8 cellular contexts compared by ENCODE assay signal in genomic region chr10:67884313-67884841, GRCh38. TPM values are rescaled to one million over a fixed set of nuclear protein-coding genes. Genes with fewer than 3 reads are reported as not detected.
DNase-seq lines count a peak whose midpoint lies in the region; ATAC-seq and TF ChIP-seq lines count a peak whose summit lies in the region.

Gene SIRT1, plus strand, starts transcription at chr10:67884656. Its CDS starts 66 bp downstream, at chr10:67884722.

- H3K36me3 ChIP-seq in CD4-positive, CD25-positive, alpha-beta regulatory T cell (ENCODE audit: control insufficient read depth, insufficient read depth, low read length): peaks cover 24% of the 10 kb centered on the region
- peaks cover 0 to 9% (median 5%) of the 10 kb centered on the region in 4 donors for H3K36me3 ChIP-seq in liver (ENCODE audit: control insufficient read depth in 4 of 4, insufficient read depth in 3 of 4, low read depth in 1 of 4, low read length in 3 of 4)

- H3K36me3 Mint-ChIP-seq in CD4-positive, CD25-positive, alpha-beta regulatory T cell: peaks cover 20% of the 10 kb centered on the region

- peak within 1 kb of the TSS; percentile 94 to 99 (median 97) for H3K4me3 Mint-ChIP-seq in CD4-positive, CD25-positive, alpha-beta regulatory T cell

- ATAC-seq in CD4-positive, CD25-positive, alpha-beta regulatory T cell (ENCODE audit: low read depth in 2 of 2): peak; percentile 80 to 81
- ATAC-seq in GM19397 (IDR thresholded peaks at IDR 0.05; ENCODE audit: unreplicated experiment) (peak; percentile 88), HG03565 (IDR thresholded peaks at IDR 0.05; ENCODE audit: unreplicated experiment) (peak; percentile 83)

- peak within 1 kb of the TSS; percentile 100 for H3K4me3 ChIP-seq in CD4-positive, CD25-positive, alpha-beta regulatory T cell (ENCODE audit: low read depth, low read length)
- H3K4me3 ChIP-seq in liver (ENCODE audit: low read depth in 1 of 3, low read length in 3 of 3): peak within 1 kb of the TSS; percentile 77 to 99 (median 87)

- H3K27me3 ChIP-seq in CD4-positive, CD25-positive, alpha-beta regulatory T cell (ENCODE audit: control insufficient read depth, insufficient read depth, low read length): no peaks in the 10 kb centered on the region
- H3K27me3 ChIP-seq in liver (ENCODE audit: control insufficient read depth in 4 of 4, insufficient read depth in 4 of 4, low read length in 3 of 4): no peaks in the 10 kb centered on the region

- H3K27ac ChIP-seq in CD4-positive, CD25-positive, alpha-beta regulatory T cell (ENCODE audit: insufficient read depth, low read length, poor library complexity, severe bottlenecking): peak within 1 kb of the TSS; percentile 78
- H3K27ac ChIP-seq in liver (ENCODE audit: low read depth in 1 of 2, low read length in 2 of 2): peak within 1 kb of the TSS; percentile 90

- H3K9me3 Mint-ChIP-seq in CD4-positive, CD25-positive, alpha-beta regulatory T cell: peaks cover 0 to 2% (median 0%) of the 10 kb centered on the region in 7 donors

- H3K4me1 ChIP-seq in CD4-positive, CD25-positive, alpha-beta regulatory T cell (ENCODE audit: control insufficient read depth, insufficient read depth, low read length, poor library complexity, severe bottlenecking): peaks cover 24% of the 10 kb centered on the region
- H3K4me1 ChIP-seq in liver (ENCODE audit: control insufficient read depth in 4 of 4, insufficient read depth in 4 of 4, low read length in 3 of 4): peaks cover 0 to 19% (median 16%) of the 10 kb centered on the region in 4 donors

- TF ChIP-seq CTCF in liver (IDR thresholded peaks at IDR 0.05; ENCODE audit: low read depth, low read length, missing input control): no peak

- peak; percentile 22 to 42 for TF ChIP-seq RAD21 in liver (IDR thresholded peaks at IDR 0.05)

- H3K9ac ChIP-seq in liver (ENCODE audit: low read depth in 1 of 2, low read length in 2 of 2): peak within 1 kb of the TSS; percentile 86 to 92

- H3K27ac Mint-ChIP-seq in CD4-positive, CD25-positive, alpha-beta regulatory T cell: peak within 1 kb of the TSS; percentile 88 to 97 (median 96)

- peaks cover 18% of the 10 kb centered on the region for H3K27me3 Mint-ChIP-seq in CD4-positive, CD25-positive, alpha-beta regulatory T cell

- DNase-seq in CD4-positive, CD25-positive, alpha-beta regulatory T cell: peak; percentile 90 to 96 (median 90)
- DNase-seq in NCI-H748 treated with DMSO at 0.1 percent for 48 hours (lab: John Stamatoyannopoulos, UW): peak; percentile 74
- peak; percentile 91 to 92 for DNase-seq in activated CD4-positive, alpha-beta T cell treated with anti-CD3 and anti-CD28 coated beads, Interleukin-2, amount 50 U/mL, for 48 hours
- peak; percentile 97 for DNase-seq in dermis blood vessel endothelial cell
- peak; percentile 93 for DNase-seq in stimulated activated CD4-positive, alpha-beta T cell treated with anti-CD3 and anti-CD28 coated beads, Interleukin-4, amount 100 ng/mL, for 1 hour

- peaks cover 23 to 47% (median 31%) of the 10 kb centered on the region in 4 donors for H3K4me1 Mint-ChIP-seq in CD4-positive, CD25-positive, alpha-beta regulatory T cell

- no peaks in the 10 kb centered on the region for H3K9me3 ChIP-seq in CD4-positive, CD25-positive, alpha-beta regulatory T cell (ENCODE audit: control insufficient read depth in 2 of 2, low read length in 2 of 2)
- no peaks in the 10 kb centered on the region for H3K9me3 ChIP-seq in liver (ENCODE audit: control insufficient read depth in 4 of 4, low read length in 3 of 4)

- under 1% methylated on average over 62 of the region's 62 CpGs for WGBS in liver

TF ChIP-seq in liver, 16 proteins besides CTCF, POLR2A, EP300 and RAD21:
- TF ChIP-seq REST (IDR thresholded peaks at IDR 0.05): peak; percentile 88
- TF ChIP-seq ZBTB33 (IDR thresholded peaks at IDR 0.05): no peak
- peak; percentile 97 to 99 for TF ChIP-seq EGR1 (IDR thresholded peaks at IDR 0.05; ENCODE audit: low read depth in 2 of 2)
- peak; percentile 27 for TF ChIP-seq FOXA1 (IDR thresholded peaks at IDR 0.05)
- no peak for TF ChIP-seq HNF4G (IDR thresholded peaks at IDR 0.05)
- TF ChIP-seq YY1 (IDR thresholded peaks at IDR 0.05): peak; percentile 77
- peak; percentile 93 for TF ChIP-seq TAF1 (conservative IDR thresholded peaks at IDR 0.05)
- no peak for TF ChIP-seq ATF3 (IDR thresholded peaks at IDR 0.05)
- peak; percentile 51 for TF ChIP-seq SP1 (IDR thresholded peaks at IDR 0.05)
- TF ChIP-seq MAX (IDR thresholded peaks at IDR 0.05): no peak
- TF ChIP-seq GABPA (IDR thresholded peaks at IDR 0.05 in 1 of 2, conservative IDR thresholded peaks at IDR 0.05 in 1 of 2): peak in 1 of 2 donors; percentile 25
- TF ChIP-seq JUND (IDR thresholded peaks at IDR 0.05): no peak
- TF ChIP-seq FOXA2 (IDR thresholded peaks at IDR 0.05): no peak
- TF ChIP-seq RXRA (IDR thresholded peaks at IDR 0.05): peak; percentile 23 to 45
- no peak for TF ChIP-seq HNF4A (conservative IDR thresholded peaks at IDR 0.05)
- no peak for TF ChIP-seq NR2F2 (IDR thresholded peaks at IDR 0.05)
TF ChIP-seq in liver: peak in this region for 8.

RNA-seq across cellular contexts. Expression of gene SIRT1, which starts in this region (rescaled TPM):
- total RNA-seq in CD4-positive, CD25-positive, alpha-beta regulatory T cell: 59.2 TPM
- polyA plus RNA-seq in CD4-positive, CD25-positive, alpha-beta regulatory T cell: 10 to 100 TPM; 13.5 to 22.0 (median 18.5) TPM
- total RNA-seq in dermis blood vessel endothelial cell (11.7 and 14.9 TPM in 2 replicates), liver (10 to 100 TPM; 10.0 to 14.8 TPM)
- 1 to 10 TPM; 3.0 to 5.5 TPM for polyA plus RNA-seq in liver

Comparison
In these comparisons a context has a peak if more than half of its experiments do, and no peak if none do; other contexts are left out.
1. Peak in every context shown above with its lines: DNase-seq, ATAC-seq, H3K4me3 ChIP-seq and H3K27ac ChIP-seq.